ENCODE assay signal across 1 cellular context in the genomic region with DNA sequence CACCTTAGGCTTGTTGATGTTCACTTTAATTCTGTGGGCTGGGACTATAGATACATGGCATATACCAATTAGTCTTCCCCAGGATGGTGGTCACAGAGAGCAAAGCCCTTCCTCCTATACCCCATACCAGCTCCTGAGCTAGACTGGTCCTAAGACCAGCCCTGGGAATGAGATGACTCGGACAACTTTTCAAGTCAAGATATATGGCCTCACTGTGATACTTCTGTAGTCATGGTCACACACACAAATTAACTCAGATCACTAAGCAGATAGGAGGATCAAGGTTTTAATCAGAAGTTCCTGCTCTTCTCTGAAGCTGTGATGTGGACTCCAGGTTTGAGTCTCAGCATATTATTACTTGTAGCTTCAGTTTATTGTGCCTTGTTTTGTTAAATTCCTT.
A peak's percentile ranks its signal among the peaks of the same experiment; 100 is the strongest.
TF ChIP-seq lines count a peak whose summit lies in the region.

No MANE protein-coding gene starts in this region.

TF ChIP-seq in K562, 482 proteins besides CTCF, POLR2A, EP300 and RAD21 (continued from another document):
- TF ChIP-seq, protein P1, sequence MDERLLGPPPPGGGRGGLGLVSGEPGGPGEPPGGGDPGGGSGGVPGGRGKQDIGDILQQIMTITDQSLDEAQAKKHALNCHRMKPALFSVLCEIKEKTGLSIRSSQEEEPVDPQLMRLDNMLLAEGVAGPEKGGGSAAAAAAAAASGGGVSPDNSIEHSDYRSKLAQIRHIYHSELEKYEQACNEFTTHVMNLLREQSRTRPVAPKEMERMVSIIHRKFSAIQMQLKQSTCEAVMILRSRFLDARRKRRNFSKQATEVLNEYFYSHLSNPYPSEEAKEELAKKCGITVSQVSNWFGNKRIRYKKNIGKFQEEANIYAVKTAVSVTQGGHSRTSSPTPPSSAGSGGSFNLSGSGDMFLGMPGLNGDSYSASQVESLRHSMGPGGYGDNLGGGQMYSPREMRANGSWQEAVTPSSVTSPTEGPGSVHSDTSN (CRISPR knock-in tag; IDR thresholded peaks at IDR 0.05; ENCODE audit: low read depth): no peak
- TF ChIP-seq, protein P1 (tag; conservative IDR thresholded peaks at IDR 0.05; ENCODE audit: low read depth): 0 out of 2 replicates have a peak, but pooled peaks have one; percentile 6
- no peak for TF ChIP-seq ELF2 (CRISPR knock-in tag; IDR thresholded peaks at IDR 0.05)
